In genomic region chr16:77469639-77470038, GRCh38 we compare ENCODE assay signal across 1 cellular context.
TF ChIP-seq lines count a peak whose summit lies in the region.

No MANE protein-coding gene starts in this region.

TF ChIP-seq in HepG2, 621 proteins besides CTCF, POLR2A, EP300 and RAD21 (continued from another document):
- TF ChIP-seq ZBTB33 (CRISPR knock-in tag; IDR thresholded peaks at IDR 0.05): no peak
- TF ChIP-seq PBX3 (CRISPR knock-in tag; IDR thresholded peaks at IDR 0.05; ENCODE audit: borderline replicate concordance): no peak
- TF ChIP-seq PHF5A (CRISPR knock-in tag; IDR thresholded peaks at IDR 0.05; ENCODE audit: low read depth, unreplicated experiment): no peak
- no peak for TF ChIP-seq MTA3 (CRISPR knock-in tag; IDR thresholded peaks at IDR 0.05)
- no peak for TF ChIP-seq ZNF646 (CRISPR knock-in tag; IDR thresholded peaks at IDR 0.05)
- TF ChIP-seq DBP (CRISPR knock-in tag; IDR thresholded peaks at IDR 0.05; ENCODE audit: not compliant biosample characterization): no peak
- no peak for TF ChIP-seq CHD2 (IDR thresholded peaks at IDR 0.05; ENCODE audit: low read depth, low read length)
- TF ChIP-seq ZSCAN29 (CRISPR knock-in tag; conservative IDR thresholded peaks at IDR 0.05): no peak
- TF ChIP-seq ZNF451 (CRISPR knock-in tag; IDR thresholded peaks at IDR 0.05): no peak
- no peak for TF ChIP-seq CEBPB (IDR thresholded peaks at IDR 0.05; ENCODE audit: borderline replicate concordance, low read depth, low read length)
- TF ChIP-seq ZNF121 (CRISPR knock-in tag; IDR thresholded peaks at IDR 0.05): no peak
